9 cellular contexts compared by ENCODE assay signal in genomic region chr1:116881879-116882520, GRCh38. TPM values are rescaled to one million over a fixed set of nuclear protein-coding genes. Genes with fewer than 3 reads are reported as not detected.
DNase-seq lines count a peak whose midpoint lies in the region; ATAC-seq and TF ChIP-seq lines count a peak whose summit lies in the region.
"Had no signal": no experiment of that assay in that cellular context is flagged by ENCODE, and none has a peak within 500 bp of the region (broad histone marks: within the 10 kb centered on the region; RNA-seq: fewer than 3 reads in every experiment).

No MANE protein-coding gene starts in this region.

- no peak overlapping the region for H3K4me3 Mint-ChIP-seq in T-helper 2 cell treated with Interferon-gamma antibody and Interleukin-4, amounts not matched to agents 5 μg/mL and 100 μg/mL, for 36 hours
- no peak overlapping the region for H3K4me3 Mint-ChIP-seq in osteocyte (ENCODE audit: unreplicated experiment)
- H3K4me3 Mint-ChIP-seq: naive B cell had no signal

- peak; percentile 24 for TF ChIP-seq CTCF in osteocyte (IDR thresholded peaks at IDR 0.05)

- H3K4me1 Mint-ChIP-seq in T-helper 2 cell treated with Interferon-gamma antibody and Interleukin-4, amounts not matched to agents 5 μg/mL and 100 μg/mL, for 36 hours (ENCODE audit: low read depth), result peaks cover 7% of the 10 kb centered on the region
- H3K4me1 Mint-ChIP-seq in osteocyte (ENCODE audit: unreplicated experiment), result peaks cover 3% of the 10 kb centered on the region
- H3K4me1 Mint-ChIP-seq: naive B cell had no signal

- peak overlapping the region; percentile 36 for H3K27ac ChIP-seq in epithelial cell of prostate

- no peaks in the 10 kb centered on the region for H3K36me3 Mint-ChIP-seq in T-helper 2 cell treated with Interferon-gamma antibody and Interleukin-4, amounts not matched to agents 5 μg/mL and 100 μg/mL, for 36 hours (ENCODE audit: low read depth)
- no peaks in the 10 kb centered on the region for H3K36me3 Mint-ChIP-seq in osteocyte (ENCODE audit: unreplicated experiment)
- H3K36me3 Mint-ChIP-seq: naive B cell had no signal

- no peak overlapping the region for H3K27ac Mint-ChIP-seq in T-helper 2 cell treated with Interferon-gamma antibody and Interleukin-4, amounts not matched to agents 5 μg/mL and 100 μg/mL, for 36 hours
- no peak overlapping the region for H3K27ac Mint-ChIP-seq in osteocyte (ENCODE audit: unreplicated experiment)
- H3K27ac Mint-ChIP-seq: naive B cell had no signal

- H3K9me3 Mint-ChIP-seq in T-helper 2 cell treated with Interferon-gamma antibody and Interleukin-4, amounts not matched to agents 5 μg/mL and 100 μg/mL, for 36 hours, result no peaks in the 10 kb centered on the region
- no peaks in the 10 kb centered on the region for H3K9me3 Mint-ChIP-seq in osteocyte (ENCODE audit: unreplicated experiment)
- H3K9me3 Mint-ChIP-seq: naive B cell had no signal

- DNase-seq in ELF-1 (ENCODE audit: low read depth, low spot score), result peak; percentile 59
- DNase-seq in T-helper 2 cell treated with Interferon-gamma antibody and Interleukin-4, amounts not matched to agents 5 μg/mL and 100 μg/mL, for 36 hours (ENCODE audit: low spot score), result peak; percentile 50
- DNase-seq in epithelial cell of prostate (ENCODE audit: low read depth, low spot score), result no peak
- DNase-seq in osteocyte (ENCODE audit: extremely low spot score, unreplicated experiment), result no peak
- DNase-seq in NCI-H1436 treated with DMSO at 0.1 percent for 48 hours (lab: John Stamatoyannopoulos, UW), result no peak
- no peak for DNase-seq in SW 1271 (lab: John Stamatoyannopoulos, UW)
- no peak for DNase-seq in cerebellum (ENCODE audit: low spot score)
- DNase-seq: naive B cell had no signal

- peak; percentile 64 for ATAC-seq in HG02885 (IDR thresholded peaks at IDR 0.05; ENCODE audit: poor library complexity, unreplicated experiment)

- H3K27me3 Mint-ChIP-seq in T-helper 2 cell treated with Interferon-gamma antibody and Interleukin-4, amounts not matched to agents 5 μg/mL and 100 μg/mL, for 36 hours (ENCODE audit: low read depth), result no peaks in the 10 kb centered on the region
- no peaks in the 10 kb centered on the region for H3K27me3 Mint-ChIP-seq in osteocyte (ENCODE audit: unreplicated experiment)

RNA-seq across cellular contexts. Expression of gene PTGFRN, which starts 27.7 kb away (rescaled TPM):
- total RNA-seq in osteocyte, result 51.1 and 52.9 TPM in 2 replicates
- total RNA-seq in cerebellum, result 40.5 TPM

Comparison
In these comparisons a context has a peak if more than half of its experiments do, and no peak if none do; other contexts are left out.
1. DNase-seq: peak in ELF-1 (single experiment) and T-helper 2 cell treated with Interferon-gamma antibody and Interleukin-4, amounts not matched to agents 5 μg/mL and 100 μg/mL, for 36 hours (single experiment); none in epithelial cell of prostate (single experiment), osteocyte (single experiment), NCI-H1436 treated with DMSO at 0.1 percent for 48 hours (single experiment), SW 1271 (0 of 2) and cerebellum (single experiment).